In genomic region chr15:89599021-89599420, GRCh38 we compare ENCODE assay signal across 26 cellular contexts.
"Had no signal": no experiment of that assay in that cellular context is flagged by ENCODE, and none has a peak within 500 bp of the region (broad histone marks: within the 10 kb centered on the region; RNA-seq: fewer than 3 reads in every experiment).

No MANE protein-coding gene starts in this region.

- H3K36me3 ChIP-seq: breast epithelium had no signal

- ATAC-seq: activated CD8-positive, alpha-beta T cell treated with anti-CD3 and anti-CD28 coated beads for 36 hours; activated T-cell treated with anti-CD3 and anti-CD28 coated beads, Interleukin-2, amount 50 U/mL, for 4 hours; activated T-helper 17 cell treated with anti-CD3 and anti-CD28 coated beads, Interleukin-2, amount 50 U/mL, for 72 hours; body of pancreas; esophagus mucosa; WTC11 had no signal

- H3K27me3 ChIP-seq: body of pancreas, breast epithelium had no signal

- H3K4me3 ChIP-seq: body of pancreas, breast epithelium, coronary artery, dorsolateral prefrontal cortex had no signal

- H3K4me1 ChIP-seq: body of pancreas, breast epithelium had no signal

- H3K9me3 ChIP-seq: body of pancreas, breast epithelium had no signal

- DNase-seq: activated CD4-positive, alpha-beta T cell treated with anti-CD3 and anti-CD28 coated beads for 1 hour; activated CD4-positive, alpha-beta T cell treated with anti-CD3 and anti-CD28 coated beads for 48 hours; activated CD4-positive, alpha-beta T cell treated with anti-CD3 and anti-CD28 coated beads, Interleukin-2, amount 50 U/mL, for 1 hour; activated CD4-positive, alpha-beta T cell treated with anti-CD3 and anti-CD28 coated beads, Interleukin-2, amount 50 U/mL, for 48 hours; activated CD8-positive, alpha-beta memory T cell treated with anti-CD3 and anti-CD28 coated beads for 24 hours; activated CD8-positive, alpha-beta T cell treated with anti-CD3 and anti-CD28 coated beads for 36 hours; activated effector memory CD4-positive, alpha-beta T cell treated with Interleukin-2 at 50 U/mL for 16 hours; activated gamma-delta T cell treated with Interleukin-2 at 50 U/mL for 16 hours; activated naive CD4-positive, alpha-beta T cell treated with anti-CD3 and anti-CD28 coated beads, Interleukin-2, amount 50 U/mL, for 16 hours; activated naive CD4-positive, alpha-beta T cell treated with Interleukin-2 at 50 U/mL for 16 hours; activated T-cell treated with anti-CD3 and anti-CD28 coated beads, Interleukin-2, amount 50 U/mL, for 4 hours; amygdala; aorta; body of pancreas; dorsolateral prefrontal cortex; effector memory CD4-positive, alpha-beta T cell; endodermal cell; head of caudate nucleus; hippocampal formation; T-helper 2 cell had no signal

- H3K27ac ChIP-seq: body of pancreas, breast epithelium, coronary artery, dorsolateral prefrontal cortex, VCaP had no signal
